ENCODE assay signal across 19 cellular contexts in genomic region chr14:94171208-94171607, GRCh38. TPM values are rescaled to one million over a fixed set of nuclear protein-coding genes. Genes with fewer than 3 reads are reported as not detected.
DNase-seq lines count a peak whose midpoint lies in the region; ATAC-seq and TF ChIP-seq lines count a peak whose summit lies in the region.
"Had no signal": no experiment of that assay in that cellular context is flagged by ENCODE, and none has a peak within 500 bp of the region (broad histone marks: within the 10 kb centered on the region; RNA-seq: fewer than 3 reads in every experiment).

No MANE protein-coding gene starts in this region.

- no peak overlapping the region for H2AFZ ChIP-seq in H9 (ENCODE audit: low read length)

- no peak overlapping the region for H3K23ac ChIP-seq in H9 (ENCODE audit: insufficient read length, low read depth, low read length)

- H4K5ac ChIP-seq in H9 (ENCODE audit: insufficient read length, low read depth, low read length) = no peak overlapping the region

- peaks cover 19 to 20% of the 10 kb centered on the region in 2 experiments for H3K4me1 Mint-ChIP-seq in H9
- peaks cover 15% of the 10 kb centered on the region for H3K4me1 Mint-ChIP-seq in T-helper 2 cell treated with Interferon-gamma antibody and Interleukin-4, amounts not matched to agents 5 μg/mL and 100 μg/mL, for 36 hours (ENCODE audit: low read depth)

- intact Hi-C loops in Right ventricle myocardium inferior (cut with DNase I) = no loop called here

- ATAC-seq in Right ventricle myocardium inferior = no peak
- ATAC-seq: naive thymus-derived CD4-positive, alpha-beta T cell had no signal

- H3K79me2 ChIP-seq in H9 (ENCODE audit: insufficient read depth, low read length) = peaks cover 3% of the 10 kb centered on the region; the same call in 1 of the 2 replicates

- H3K27ac ChIP-seq in H9 (ENCODE audit: insufficient read length, low read depth, low read length) = no peak overlapping the region
- H3K27ac ChIP-seq: BLaER1, tibial artery had no signal

- H3K9me3 ChIP-seq in H9 (ENCODE audit: control insufficient read depth, low read depth, low read length) = no peaks in the 10 kb centered on the region
- H3K9me3 ChIP-seq: BLaER1, tibial artery had no signal

- no peak overlapping the region for H3K14ac ChIP-seq in H9 (ENCODE audit: insufficient read depth, low read length)

- H2BK5ac ChIP-seq in H9 (ENCODE audit: insufficient read length, low read length) = no peak overlapping the region

- H3K4ac ChIP-seq in H9 (ENCODE audit: low read depth, low read length) = no peak overlapping the region

- peak; percentile 50 for DNase-seq in AG20443 (ENCODE audit: low spot score)
- peak; percentile 31 for DNase-seq in HS-5 (ENCODE audit: low read depth)
- peak; percentile 22 for DNase-seq in amniotic epithelial cell (ENCODE audit: low read depth)
- DNase-seq in kidney glomerular epithelial cell (lab: John Stamatoyannopoulos, UW) = peak; percentile 16
- no peak for DNase-seq in H9
- no peak for DNase-seq in Right ventricle myocardium inferior (ENCODE audit: missing footprints)
- no peak for DNase-seq in T-helper 2 cell treated with Interferon-gamma antibody and Interleukin-4, amounts not matched to agents 5 μg/mL and 100 μg/mL, for 36 hours (ENCODE audit: low spot score)
- no peak for DNase-seq in cerebellar nuclear complex (lab: John Stamatoyannopoulos, UW)
- DNase-seq: activated CD4-positive, alpha-beta T cell treated with anti-CD3 and anti-CD28 coated beads for 1 hour; activated effector memory CD4-positive, alpha-beta T cell treated with anti-CD3 and anti-CD28 coated beads, Interleukin-2, amount 50 U/mL, for 16 hours; anterior cingulate cortex; H7; Karpas-422; naive thymus-derived CD4-positive, alpha-beta T cell; NCI-H1417 treated with DMSO at 0.1 percent for 48 hours; posterior cingulate gyrus; SIG-M5; tibial artery had no signal

- no peak overlapping the region for H2BK15ac ChIP-seq in H9 (ENCODE audit: low read depth, low read length)

- H3K4me3 Mint-ChIP-seq in H9 = no peak overlapping the region; a peak in 1 of 5 replicates
- no peak overlapping the region for H3K4me3 Mint-ChIP-seq in T-helper 2 cell treated with Interferon-gamma antibody and Interleukin-4, amounts not matched to agents 5 μg/mL and 100 μg/mL, for 36 hours

- H2AK5ac ChIP-seq in H9 (ENCODE audit: insufficient read length, low read length) = no peak overlapping the region

- H3K18ac ChIP-seq in H9 (ENCODE audit: insufficient read length, low read depth, low read length) = no peak overlapping the region

- H3K9me3 Mint-ChIP-seq in H9 = no peaks in the 10 kb centered on the region
- H3K9me3 Mint-ChIP-seq in T-helper 2 cell treated with Interferon-gamma antibody and Interleukin-4, amounts not matched to agents 5 μg/mL and 100 μg/mL, for 36 hours = no peaks in the 10 kb centered on the region
- H3K9me3 Mint-ChIP-seq: naive thymus-derived CD4-positive, alpha-beta T cell had no signal

- H3K56ac ChIP-seq in H9 (ENCODE audit: insufficient read length, low read depth, low read length) = no peak overlapping the region

- H3K27me3 Mint-ChIP-seq in H9 (ENCODE audit: low read depth) = peaks cover 36% of the 10 kb centered on the region
- peaks cover 48% of the 10 kb centered on the region for H3K27me3 Mint-ChIP-seq in T-helper 2 cell treated with Interferon-gamma antibody and Interleukin-4, amounts not matched to agents 5 μg/mL and 100 μg/mL, for 36 hours (ENCODE audit: low read depth)

- H3T11ph ChIP-seq in H9 (ENCODE audit: low read length) = no peak overlapping the region

- H3K36me3 Mint-ChIP-seq in H9 (ENCODE audit: insufficient read depth in 1 of 3, low read depth in 3 of 3) = no peaks in the 10 kb centered on the region
- H3K36me3 Mint-ChIP-seq in T-helper 2 cell treated with Interferon-gamma antibody and Interleukin-4, amounts not matched to agents 5 μg/mL and 100 μg/mL, for 36 hours (ENCODE audit: low read depth) = no peaks in the 10 kb centered on the region
- H3K36me3 Mint-ChIP-seq: naive thymus-derived CD4-positive, alpha-beta T cell had no signal

- H4K20me1 ChIP-seq in H9 (ENCODE audit: control insufficient read depth, insufficient read depth, insufficient read length) = no peaks in the 10 kb centered on the region

- no peaks in the 10 kb centered on the region; the same call in 1 of the 2 replicates for H3K27me3 ChIP-seq in H9 (ENCODE audit: insufficient read depth, low read length)

- H3K4me1 ChIP-seq in H9 (ENCODE audit: insufficient read depth, low read length) = 0 out of 2 replicates have a peak, but pooled peaks cover 3% of the 10 kb centered on the region

- H2BK120ac ChIP-seq in H9 (ENCODE audit: low read depth, low read length, poor library complexity, severe bottlenecking) = no peak overlapping the region

- H2BK20ac ChIP-seq in H9 (ENCODE audit: low read depth, low read length, poor library complexity, severe bottlenecking) = no peak overlapping the region

- H3K4me2 ChIP-seq in H9 (ENCODE audit: insufficient read depth, insufficient read length, low read length) = no peak overlapping the region
- H3K4me2 ChIP-seq: BLaER1 had no signal

- no peak overlapping the region for H3K27ac Mint-ChIP-seq in H9
- no peak overlapping the region for H3K27ac Mint-ChIP-seq in T-helper 2 cell treated with Interferon-gamma antibody and Interleukin-4, amounts not matched to agents 5 μg/mL and 100 μg/mL, for 36 hours
- H3K27ac Mint-ChIP-seq: naive thymus-derived CD4-positive, alpha-beta T cell had no signal

- no peak overlapping the region for H3K9ac ChIP-seq in H9 (ENCODE audit: extremely low read depth, insufficient read length, low read length)
- H3K9ac ChIP-seq: BLaER1 had no signal

- no peak overlapping the region for H2BK12ac ChIP-seq in H9 (ENCODE audit: insufficient read length, low read depth, low read length)

- H3K23me2 ChIP-seq in H9 (ENCODE audit: insufficient read length, low read depth, low read length, poor library complexity, severe bottlenecking) = peaks cover 11% of the 10 kb centered on the region

- no peaks in the 10 kb centered on the region for H3K79me1 ChIP-seq in H9 (ENCODE audit: insufficient read depth, low read depth, low read length, poor library complexity, severe bottlenecking)

- no peak overlapping the region for H4K91ac ChIP-seq in H9 (ENCODE audit: insufficient read length, low read depth, low read length)

- no peak for TF ChIP-seq CTCF in H9 (conservative IDR thresholded peaks at IDR 0.05)

- no peak overlapping the region for H4K8ac ChIP-seq in H9 (replicated peaks; ENCODE audit: insufficient read length, low read depth, low read length)

- no CpG with 5 or more reads among the region's 3 CpGs for WGBS in H9 (ENCODE audit: extremely low coverage, insufficient read length, low lambda C conversion rate)

RNA-seq across cellular contexts. Expression of gene PPP4R4, which starts 2.9 kb away (rescaled TPM):
- total RNA-seq in H9 (2021) (3.9 and 5.1 TPM in 2 replicates), Right ventricle myocardium inferior (0.16 TPM)

RNA-seq across cellular contexts. Expression of gene IFI27L2, which starts 41.8 kb away (rescaled TPM):
- total RNA-seq in H9 (2021) = 28.6 and 32.5 TPM in 2 replicates
- 52.4 TPM for total RNA-seq in Right ventricle myocardium inferior

Comparison
In these comparisons a context has a peak if more than half of its experiments do, and no peak if none do; other contexts are left out.
1. DNase-seq: peak in AG20443 (single experiment), HS-5 (single experiment), amniotic epithelial cell (single experiment) and kidney glomerular epithelial cell (single experiment); none in H9 (single experiment), Right ventricle myocardium inferior (single experiment), T-helper 2 cell treated with Interferon-gamma antibody and Interleukin-4, amounts not matched to agents 5 μg/mL and 100 μg/mL, for 36 hours (single experiment) and cerebellar nuclear complex (0 of 2).